9 cellular contexts compared by ENCODE assay signal in genomic region chr17:40530988-40531971, GRCh38. TPM values are rescaled to one million over a fixed set of nuclear protein-coding genes. Genes with fewer than 3 reads are reported as not detected.
DNase-seq lines count a peak whose midpoint lies in the region; ATAC-seq and TF ChIP-seq lines count a peak whose summit lies in the region.
"Had no signal": no experiment of that assay in that cellular context is flagged by ENCODE, and none has a peak within 500 bp of the region (broad histone marks: within the 10 kb centered on the region; RNA-seq: fewer than 3 reads in every experiment).

No MANE protein-coding gene starts in this region.

- peak overlapping the region; percentile 1 for H3K4me3 Mint-ChIP-seq in natural killer cell

- no peaks in the 10 kb centered on the region for H3K79me2 ChIP-seq in PC-3 (ENCODE audit: low read length)

- H3K9me3 ChIP-seq in PC-3 (ENCODE audit: low read length) = no peaks in the 10 kb centered on the region
- no peaks in the 10 kb centered on the region for H3K9me3 ChIP-seq in suprapubic skin

- ATAC-seq in PC-3 (no peak), natural killer cell (no peak), GM21367 (IDR thresholded peaks at IDR 0.05; ENCODE audit: unreplicated experiment) (no peak)

- peaks cover 28% of the 10 kb centered on the region for H3K4me1 ChIP-seq in PC-3 (ENCODE audit: insufficient read depth, low read length)
- peaks cover 57% of the 10 kb centered on the region for H3K4me1 ChIP-seq in suprapubic skin

- intact Hi-C loops in PC-3 (cut with micrococcal nuclease) (loop anchor here (5.0 kb wide), 1 partner anchor 44 kb away; no protein-coding TSS in a partner anchor), natural killer cell (cut with micrococcal nuclease) (loop anchor here (5.0 kb wide), 1 partner anchor 229 kb away; no protein-coding TSS in a partner anchor)

- no peak for DNase-seq in PC-3
- DNase-seq in activated T-cell treated with anti-CD3 and anti-CD28 coated beads, Interleukin-2, amount 50 U/mL, for 48 hours = peak; percentile 92 to 94
- no peak for DNase-seq in natural killer cell
- DNase-seq in suprapubic skin (ENCODE audit: low spot score in 2 of 2) = peak; percentile 69 to 70
- DNase-seq in DMS79 treated with DMSO at 0.1 percent for 48 hours (lab: John Stamatoyannopoulos, UW) = no peak
- DNase-seq in cortex of kidney (lab: John Stamatoyannopoulos, UW) = no peak
- DNase-seq: amygdala had no signal

- TF ChIP-seq CTCF in PC-3 (conservative IDR thresholded peaks at IDR 0.05; ENCODE audit: low read depth, low read length) (no peak), natural killer cell (IDR thresholded peaks at IDR 0.05) (no peak), suprapubic skin (IDR thresholded peaks at IDR 0.05) (no peak)

- 80% methylated on average over 15 of the region's 15 CpGs for WGBS in suprapubic skin

- H3K36me3 ChIP-seq in PC-3 (ENCODE audit: low read depth, low read length) (no peaks in the 10 kb centered on the region), suprapubic skin (no peaks in the 10 kb centered on the region)

- H4K20me1 ChIP-seq in PC-3 (ENCODE audit: low read length) = no peaks in the 10 kb centered on the region

- TF ChIP-seq EP300 in suprapubic skin (IDR thresholded peaks at IDR 0.05) = no peak

- H3K36me3 Mint-ChIP-seq in natural killer cell = no peaks in the 10 kb centered on the region

- H3K27me3 Mint-ChIP-seq in natural killer cell (ENCODE audit: low read depth in 2 of 2) = peaks cover 10 to 11% of the 10 kb centered on the region in 2 donors

- CTCF ChIA-PET in PC-3 (lab: Charles Lee) = interaction anchor here (2.5 to 3.0 kb wide), 2 partner anchors 29 to 55 kb away, joined by 17 to 48 read pairs; no protein-coding TSS in a partner anchor

- H3K9ac ChIP-seq in PC-3 (ENCODE audit: low read length) = no peak overlapping the region

- no peaks in the 10 kb centered on the region for H3K27me3 ChIP-seq in PC-3 (ENCODE audit: low read length)
- no peaks in the 10 kb centered on the region for H3K27me3 ChIP-seq in suprapubic skin

- no peak overlapping the region for H2AFZ ChIP-seq in PC-3 (ENCODE audit: low read length)

- no peak overlapping the region for H3K4me2 ChIP-seq in PC-3 (ENCODE audit: low read length)

- no peaks in the 10 kb centered on the region for H3F3A ChIP-seq in PC-3 (ENCODE audit: low read length, unreplicated experiment)

- peaks cover 51 to 52% of the 10 kb centered on the region in 2 donors for H3K4me1 Mint-ChIP-seq in natural killer cell

- peak overlapping the region in 1 of 2 donors; percentile 58 for H3K27ac Mint-ChIP-seq in natural killer cell

- H3K4me3 ChIP-seq in PC-3 (ENCODE audit: low read length) (no peak overlapping the region), suprapubic skin (no peak overlapping the region)

- no peaks in the 10 kb centered on the region for H3K9me2 ChIP-seq in PC-3 (replicated peaks; ENCODE audit: low read length)

- TF ChIP-seq POLR2A in suprapubic skin (IDR thresholded peaks at IDR 0.05) = no peak

- H3K27ac ChIP-seq in PC-3 (ENCODE audit: low read length) (peak overlapping the region; percentile 49; the same call in 1 of the 2 replicates), suprapubic skin (no peak overlapping the region)

- no TSS peak for BruUV-seq in PC-3 (replicated peaks; lab: Mats Ljungman, UMichigan)

- POLR2A ChIA-PET in PC-3 (lab: Charles Lee; ENCODE audit: unreplicated experiment) = interaction anchor here (0.6 kb wide), 1 partner anchor 632 kb away, joined by 4 read pairs; no protein-coding TSS in a partner anchor

- no peaks in the 10 kb centered on the region for H3K9me3 Mint-ChIP-seq in natural killer cell

RNA-seq across cellular contexts. Expression of gene TNS4, which starts 29.9 kb away (rescaled TPM):
- total RNA-seq in PC-3 (2014; rRNA removed) = 127 and 128 TPM in 2 replicates
- total RNA-seq in natural killer cell = 1 to 10 TPM in 1 of 3 donors, under 1 TPM in 2; 0.65 to 1.8 (median 0.94) TPM
- total RNA-seq in suprapubic skin = 1,000 to 10,000 TPM in 2 of 4 donors, 100 to 1,000 TPM in 2; 730 to 1,745 (median 1,078) TPM
- total RNA-seq: M059J had no signal

RNA-seq across cellular contexts. Expression of gene CCR7, which starts 34.0 kb away (rescaled TPM):
- total RNA-seq in PC-3 (2014; rRNA removed) = 0.12 TPM in 1 of 2 replicates, not detected in the other
- total RNA-seq in natural killer cell = 1 to 10 TPM; 3.2 to 8.0 (median 6.6) TPM
- total RNA-seq in suprapubic skin = 1 to 10 TPM in 1 of 4 donors, not detected in 3; 1.2 TPM
- total RNA-seq: M059J had no signal

Comparison
In these comparisons a context has a peak if more than half of its experiments do, and no peak if none do; other contexts are left out.
1. DNase-seq: peak in activated T-cell treated with anti-CD3 and anti-CD28 coated beads, Interleukin-2, amount 50 U/mL, for 48 hours (2 of 2) and suprapubic skin (2 of 2); none in PC-3 (single experiment), natural killer cell (single experiment), DMS79 treated with DMSO at 0.1 percent for 48 hours (single experiment) and cortex of kidney (single experiment).
2. RNA of gene TNS4, which starts 29.9 kb away (total RNA-seq): 730 to 1,745 TPM in suprapubic skin and 127 to 128 TPM in PC-3; 0.65 to 1.8 TPM in natural killer cell; every median in the first group is over 10 times any median in the second.